15 cellular contexts compared by ENCODE assay signal in the genomic region with DNA sequence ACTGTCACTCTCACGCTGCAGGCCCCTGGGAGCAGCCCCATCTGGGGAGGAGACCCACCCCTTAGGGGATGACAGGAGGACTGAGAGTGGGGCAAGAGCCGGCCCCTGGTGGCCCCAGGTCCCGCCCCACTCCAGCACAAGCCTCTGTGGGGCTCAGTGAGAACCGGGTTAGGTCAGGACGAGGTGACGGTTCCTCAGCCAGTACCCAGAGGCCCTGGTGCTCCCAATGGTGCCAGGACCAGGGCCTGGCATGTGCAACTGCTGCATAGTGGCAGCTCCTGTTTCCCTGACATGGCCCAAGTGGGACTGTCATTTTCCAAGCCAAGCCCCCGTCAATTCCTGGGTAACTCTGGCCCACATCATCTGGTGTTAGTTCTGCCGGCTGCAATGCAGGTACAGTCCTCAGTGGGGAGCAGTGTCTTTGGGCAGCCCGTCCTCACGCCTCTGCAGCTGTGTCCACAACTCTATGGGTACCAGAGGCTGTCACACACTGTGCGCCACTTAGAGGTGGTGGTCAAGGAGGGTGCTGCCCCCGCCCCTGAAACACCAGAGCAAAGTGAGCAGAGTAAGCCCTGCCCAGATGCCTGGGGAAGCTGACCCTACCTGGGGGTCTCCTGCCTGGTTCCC. TPM values are rescaled to one million over a fixed set of nuclear protein-coding genes. Genes with fewer than 3 reads are reported as not detected.
A peak's percentile ranks its signal among the peaks of the same experiment; 100 is the strongest.
DNase-seq lines count a peak whose midpoint lies in the region; ATAC-seq and TF ChIP-seq lines count a peak whose summit lies in the region.
"Had no signal": no experiment of that assay in that cellular context is flagged by ENCODE, and none has a peak within 500 bp of the region (broad histone marks: within the 10 kb centered on the region; RNA-seq: fewer than 3 reads in every experiment).

No MANE protein-coding gene starts in this region.

- H3K27ac ChIP-seq in brain microvascular endothelial cell = no peak overlapping the region
- no peak overlapping the region for H3K27ac ChIP-seq in trophoblast cell (ENCODE audit: low read depth, low read length)
- no peak overlapping the region for H3K27ac ChIP-seq in PC-3 (ENCODE audit: low read length)
- no peak overlapping the region for H3K27ac ChIP-seq in thyroid gland
- H3K27ac ChIP-seq: colonic mucosa, tibial nerve had no signal

- H3K18ac ChIP-seq in trophoblast cell (ENCODE audit: low read length) = no peak overlapping the region

- H2AFZ ChIP-seq in trophoblast cell (ENCODE audit: insufficient read depth, low read length, poor library complexity) (no peak overlapping the region), PC-3 (ENCODE audit: low read length) (no peak overlapping the region)

- no CpG with 5 or more reads among the region's 12 CpGs for WGBS in trophoblast cell (ENCODE audit: extremely low coverage, insufficient coverage, insufficient read length)
- 96% methylated on average over 12 of the region's 12 CpGs; no CpG with 5 or more reads in 1 of the 2 donors for WGBS in thyroid gland, 2 donors

- no peaks in the 10 kb centered on the region for H3K4me1 ChIP-seq in trophoblast cell (ENCODE audit: control insufficient read depth in 1 of 2, insufficient read depth in 2 of 2, low read length in 2 of 2)
- no peaks in the 10 kb centered on the region for H3K4me1 ChIP-seq in PC-3 (ENCODE audit: insufficient read depth, low read length)
- no peaks in the 10 kb centered on the region for H3K4me1 ChIP-seq in thyroid gland
- H3K4me1 ChIP-seq: colonic mucosa had no signal

- H3K9ac ChIP-seq in trophoblast cell (ENCODE audit: low read length) (no peak overlapping the region), PC-3 (ENCODE audit: low read length) (no peak overlapping the region)

- no TSS peak for BruUV-seq in PC-3 (replicated peaks; lab: Mats Ljungman, UMichigan)

- H3K79me2 ChIP-seq in trophoblast cell (ENCODE audit: control insufficient read depth, insufficient read depth, low read length, poor library complexity) (no peaks in the 10 kb centered on the region), PC-3 (ENCODE audit: low read length) (no peaks in the 10 kb centered on the region)

- no peaks in the 10 kb centered on the region for H4K20me1 ChIP-seq in PC-3 (ENCODE audit: low read length)

- H4K8ac ChIP-seq in trophoblast cell (ENCODE audit: low read depth, low read length) = no peak overlapping the region

- no peak overlapping the region for H2BK12ac ChIP-seq in trophoblast cell (ENCODE audit: low read length)

- H4K12ac ChIP-seq in trophoblast cell (ENCODE audit: low read depth, low read length) = peak overlapping the region; percentile 15

- TF ChIP-seq POLR2A in thyroid gland (IDR thresholded peaks at IDR 0.05) = no peak

- intact Hi-C loops in PC-3 (cut with micrococcal nuclease) (no loop called here), thyroid gland (cut with DNase I) (no loop called here)

- no peak overlapping the region for H3K4me3 ChIP-seq in brain microvascular endothelial cell (ENCODE audit: low read depth, low read length)
- H3K4me3 ChIP-seq in trophoblast cell (ENCODE audit: low read depth, low read length) = no peak overlapping the region
- no peak overlapping the region for H3K4me3 ChIP-seq in PC-3 (ENCODE audit: low read length)
- H3K4me3 ChIP-seq in thyroid gland (replicated peaks in 1 of 3) = no peak overlapping the region
- H3K4me3 ChIP-seq: colonic mucosa, tibial nerve had no signal

- H3K4me2 ChIP-seq in trophoblast cell (ENCODE audit: low read length) (no peak overlapping the region), PC-3 (ENCODE audit: low read length) (no peak overlapping the region)

- DNase-seq in HuH-7 (ENCODE audit: low spot score) (peak; percentile 34), brain microvascular endothelial cell (no peak), trophoblast cell (no peak), PC-3 (no peak), NCI-H510A (lab: John Stamatoyannopoulos, UW) (no peak), thyroid gland (no peak)
- DNase-seq: activated T-cell treated with anti-CD3 and anti-CD28 coated beads, Interleukin-2, amount 50 U/mL, for 24 hours; colonic mucosa; GF-D8; Kasumi-1; left colon; nephron progenitor cell; stimulated activated CD4-positive, alpha-beta T cell treated with anti-CD3 and anti-CD28 coated beads, Interleukin-12 subunit alpha, Interleukin-12 subunit beta, amount 100 ng/mL, for 4 hours; SW 1271 had no signal

- H3K9me2 ChIP-seq in PC-3 (replicated peaks; ENCODE audit: low read length) = no peaks in the 10 kb centered on the region

- peak; percentile 39 for TF ChIP-seq CTCF in brain microvascular endothelial cell (IDR thresholded peaks at IDR 0.05; ENCODE audit: low read depth, low read length, missing control alignments)
- TF ChIP-seq CTCF in PC-3 (conservative IDR thresholded peaks at IDR 0.05; ENCODE audit: low read depth, low read length) = no peak
- no peak for TF ChIP-seq CTCF in thyroid gland (IDR thresholded peaks at IDR 0.05)

- H4K91ac ChIP-seq in trophoblast cell (ENCODE audit: low read depth, low read length) = no peak overlapping the region

- H3K27me3 ChIP-seq in brain microvascular endothelial cell (replicated peaks) = no peaks in the 10 kb centered on the region
- no peaks in the 10 kb centered on the region for H3K27me3 ChIP-seq in trophoblast cell (ENCODE audit: insufficient read depth, low read length)
- H3K27me3 ChIP-seq in PC-3 (ENCODE audit: low read length) = no peaks in the 10 kb centered on the region
- no peaks in the 10 kb centered on the region for H3K27me3 ChIP-seq in thyroid gland
- H3K27me3 ChIP-seq: colonic mucosa, tibial nerve had no signal

- no peak overlapping the region for H2AK5ac ChIP-seq in trophoblast cell (ENCODE audit: low read length)

- no peak overlapping the region for H3K4ac ChIP-seq in trophoblast cell (ENCODE audit: low read depth, low read length)

- H3F3A ChIP-seq in PC-3 (ENCODE audit: low read length, unreplicated experiment) = no peaks in the 10 kb centered on the region

- peaks cover 15% of the 10 kb centered on the region for H3K36me3 ChIP-seq in brain microvascular endothelial cell (replicated peaks)
- peaks cover 20 to 30% of the 10 kb centered on the region in 2 experiments for H3K36me3 ChIP-seq in trophoblast cell (ENCODE audit: control insufficient read depth in 1 of 2, insufficient read depth in 2 of 2, low read length in 2 of 2)
- H3K36me3 ChIP-seq in PC-3 (ENCODE audit: low read depth, low read length) = peaks cover 5% of the 10 kb centered on the region; the same call in 1 of the 2 replicates
- H3K36me3 ChIP-seq in thyroid gland = peaks cover 7 to 9% of the 10 kb centered on the region in 2 donors
- H3K36me3 ChIP-seq: colonic mucosa had no signal

- H3K23ac ChIP-seq in trophoblast cell (ENCODE audit: low read length) = no peak overlapping the region

- POLR2A ChIA-PET in PC-3 (lab: Charles Lee; ENCODE audit: unreplicated experiment) = no interaction called here

- no peak overlapping the region for H2BK120ac ChIP-seq in trophoblast cell (ENCODE audit: insufficient read depth, low read length, poor library complexity)

- H3K79me1 ChIP-seq in trophoblast cell (ENCODE audit: low read length) = no peaks in the 10 kb centered on the region

- CTCF ChIA-PET in PC-3 (lab: Charles Lee) = no interaction called here

- in situ Hi-C loops in brain microvascular endothelial cell (cut with HindIII; ENCODE audit: low pct_ligation_motif_present, low sequenced_read_pairs) = no loop called here

- H3K14ac ChIP-seq in trophoblast cell (ENCODE audit: low read length) = no peak overlapping the region

- no peak overlapping the region for H2BK5ac ChIP-seq in trophoblast cell (ENCODE audit: low read depth, low read length, poor library complexity)

- peaks cover 3% of the 10 kb centered on the region for H3K9me3 ChIP-seq in trophoblast cell (ENCODE audit: insufficient read depth, low read depth, low read length)
- H3K9me3 ChIP-seq in PC-3 (ENCODE audit: low read length) = no peaks in the 10 kb centered on the region
- no peaks in the 10 kb centered on the region for H3K9me3 ChIP-seq in thyroid gland
- H3K9me3 ChIP-seq: colonic mucosa, tibial nerve had no signal

- no peak for ATAC-seq in PC-3
- ATAC-seq: left colon had no signal

RNA-seq across cellular contexts. Expression of a gene that starts 15.9 kb away (rescaled TPM):
- polyA plus RNA-seq in trophoblast cell (2013) = 52.9 and 53.1 TPM in 2 replicates
- 70.2 and 116 TPM in 2 replicates for total RNA-seq in PC-3 (2014; rRNA removed)
- total RNA-seq in thyroid gland = 100 to 1,000 TPM in 2 of 4 donors, 10 to 100 TPM in 2; 75.0 to 144 (median 93.8) TPM

RNA-seq across cellular contexts. Expression of a gene that starts 31.0 kb away (rescaled TPM):
- polyA plus RNA-seq in trophoblast cell (2013) = 56.6 and 65.3 TPM in 2 replicates
- total RNA-seq in PC-3 (2014; rRNA removed) = 29.6 and 42.8 TPM in 2 replicates
- total RNA-seq in thyroid gland = 10 to 100 TPM; 37.2 to 67.3 (median 54.1) TPM

RNA-seq across cellular contexts. Expression of a gene that starts 52.0 kb away (rescaled TPM):
- 18.2 and 20.5 TPM in 2 replicates for polyA plus RNA-seq in trophoblast cell (2013)
- total RNA-seq in PC-3 (2014; rRNA removed) (121 and 138 TPM in 2 replicates), thyroid gland (100 to 1,000 TPM in 2 of 4 donors, 10 to 100 TPM in 2; 86.1 to 127 (median 107) TPM)

RNA-seq across cellular contexts. Expression of a gene that starts 52.4 kb away (rescaled TPM):
- polyA plus RNA-seq in trophoblast cell (2013) = 179 and 185 TPM in 2 replicates
- total RNA-seq in PC-3 (2014; rRNA removed) (661 and 1,148 TPM in 2 replicates), thyroid gland (10 to 100 TPM; 17.9 to 89.2 (median 52.4) TPM)
